Comparison of ENCODE assay signal across 16 cellular contexts in the genomic region with DNA sequence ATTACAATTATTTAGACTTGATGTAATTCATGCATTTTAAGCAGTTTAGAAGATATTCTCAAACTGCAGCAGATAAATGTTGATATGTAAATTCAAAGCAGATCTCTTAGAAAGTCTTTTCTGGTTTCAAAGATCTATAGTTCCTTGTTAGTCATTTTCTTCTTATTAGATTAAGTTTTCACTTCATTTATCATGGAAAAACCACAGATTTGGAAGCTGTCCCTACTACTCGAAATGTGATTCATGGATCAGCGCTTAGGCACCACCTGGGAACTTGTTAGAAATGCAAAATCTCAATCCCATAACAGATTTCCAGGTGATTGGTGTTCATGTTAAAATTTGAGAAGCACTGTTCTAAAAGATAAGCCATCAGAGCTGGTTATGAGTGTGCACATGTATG.
DNase-seq lines count a peak whose midpoint lies in the region; TF ChIP-seq lines count a peak whose summit lies in the region.
"Had no signal": no experiment of that assay in that cellular context is flagged by ENCODE, and none has a peak within 500 bp of the region (broad histone marks: within the 10 kb centered on the region; RNA-seq: fewer than 3 reads in every experiment).

No MANE protein-coding gene starts in this region.

- peak; percentile 64 for DNase-seq in NCI-H226
- DNase-seq in amniotic epithelial cell (ENCODE audit: low read depth): peak; percentile 11
- DNase-seq in fibroblast of mammary gland (ENCODE audit: low read depth): peak; percentile 1
- no peak for DNase-seq in posterior cingulate gyrus
- no peak for DNase-seq in OCI-M2 (lab: John Stamatoyannopoulos, UW; ENCODE audit: unreplicated experiment)
- no peak for DNase-seq in NOMO-1 (lab: John Stamatoyannopoulos, UW; ENCODE audit: unreplicated experiment in 2 of 2)
- DNase-seq in NCI-H748 treated with DMSO at 0.1 percent for 48 hours (lab: John Stamatoyannopoulos, UW): no peak
- DNase-seq: BE2C; CD4-positive, alpha-beta memory T cell; DMS153; DMS79 treated with DMSO at 0.1 percent for 48 hours; EL; GDM1; GOT3; H9 had no signal

- H3K4me3 ChIP-seq in fibroblast of mammary gland (ENCODE audit: control insufficient read depth, low read depth, low read length): no peak overlapping the region
- H3K4me3 ChIP-seq: A549 had no signal

- TF ChIP-seq CTCF in fibroblast of mammary gland (conservative IDR thresholded peaks at IDR 0.05; ENCODE audit: control insufficient read depth, insufficient read depth, low read depth, low read length): no peak

- intact Hi-C loops in posterior cingulate gyrus (cut with DNase I): no loop called here

Comparison
In these comparisons a context has a peak if more than half of its experiments do, and no peak if none do; other contexts are left out.
1. DNase-seq: peak in NCI-H226 (single experiment), amniotic epithelial cell (single experiment) and fibroblast of mammary gland (single experiment); none in posterior cingulate gyrus (0 of 10), OCI-M2 (single experiment), NOMO-1 (0 of 2) and NCI-H748 treated with DMSO at 0.1 percent for 48 hours (single experiment).